Comparison of ENCODE assay signal across 14 cellular contexts in the genomic region with DNA sequence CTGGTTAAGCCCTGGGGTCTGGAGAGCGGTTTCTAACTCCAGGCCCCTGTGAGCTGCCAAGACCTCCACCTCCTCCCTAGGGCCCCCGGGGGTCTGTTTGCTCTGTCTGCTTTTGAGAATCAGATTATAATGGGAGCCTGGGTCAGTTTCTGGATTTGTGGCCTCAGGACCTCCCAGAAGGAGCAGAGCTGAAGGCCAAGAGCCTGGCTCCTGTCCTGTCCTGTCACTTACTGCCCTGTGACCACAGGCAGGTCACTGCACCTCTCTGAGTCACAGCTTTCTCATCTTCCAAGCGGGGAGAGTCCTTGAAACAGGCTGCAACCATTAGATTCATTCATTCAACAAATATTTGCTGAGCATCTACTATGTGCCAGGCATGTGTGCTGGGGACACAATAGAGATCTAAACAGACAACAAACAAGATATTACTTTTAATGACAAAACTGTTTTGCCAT.
"Had no signal": no experiment of that assay in that cellular context is flagged by ENCODE, and none has a peak within 500 bp of the region (broad histone marks: within the 10 kb centered on the region; RNA-seq: fewer than 3 reads in every experiment).

No MANE protein-coding gene starts in this region.

- ATAC-seq: activated CD4-positive, CD25-positive, alpha-beta regulatory T cell treated with anti-CD3 and anti-CD28 coated beads, Interleukin-2, amount 50 U/mL, for 24 hours; activated naive CD8-positive, alpha-beta T cell treated with anti-CD3 and anti-CD28 coated beads, Interleukin-2, amount 50 U/mL, for 24 hours; activated T-helper 17 cell treated with anti-CD3 and anti-CD28 coated beads, Interleukin-2, amount 50 U/mL, for 72 hours; gastrocnemius medialis; left lobe of liver; naive thymus-derived CD8-positive, alpha-beta T cell; stimulated activated memory B cell treated with anti-CD40 and anti-IgM and Interleukin-4, amounts not matched to agents 10 μg/mL and 1 μg/mL and 100 μg/mL, for 72 hours had no signal

- H3K27ac ChIP-seq: dorsolateral prefrontal cortex, gastrocnemius medialis, heart left ventricle, neutrophil had no signal

- DNase-seq: activated CD4-positive, alpha-beta T cell treated with anti-CD3 and anti-CD28 coated beads, Interleukin-2, amount 50 U/mL, for 1 hour; activated naive CD4-positive, alpha-beta T cell treated with Interleukin-2 at 50 U/mL for 16 hours; activated naive CD8-positive, alpha-beta T cell treated with anti-CD3 and anti-CD28 coated beads, Interleukin-2, amount 50 U/mL, for 24 hours; activated T-cell treated with anti-CD3 and anti-CD28 coated beads for 4 hours; dorsolateral prefrontal cortex; gastrocnemius medialis; retina had no signal

- H3K4me3 ChIP-seq: dorsolateral prefrontal cortex, gastrocnemius medialis, heart left ventricle had no signal

- H3K9me3 ChIP-seq: gastrocnemius medialis, heart left ventricle, neutrophil had no signal

- H3K4me1 ChIP-seq: gastrocnemius medialis had no signal

- H3K36me3 ChIP-seq: gastrocnemius medialis, heart left ventricle, neutrophil had no signal
